ENCODE assay signal across 8 cellular contexts in the genomic region with DNA sequence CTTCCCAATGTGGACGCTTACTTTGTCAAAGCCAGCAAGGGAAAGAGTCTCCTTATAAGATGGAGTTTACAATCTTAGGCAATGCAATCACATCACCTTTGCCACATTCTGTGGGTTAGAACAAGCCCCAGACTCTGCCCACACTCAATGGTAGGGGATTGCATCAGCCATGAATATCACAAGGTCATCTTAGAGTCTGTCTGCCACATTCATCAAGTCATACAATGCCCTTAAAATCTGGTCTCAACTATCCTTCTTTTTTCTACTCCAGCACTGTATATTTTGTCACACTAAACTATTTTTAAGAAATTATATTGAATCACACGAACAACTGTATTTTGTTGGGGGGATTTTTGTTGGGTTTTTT. TPM values are rescaled to one million over a fixed set of nuclear protein-coding genes. Genes with fewer than 3 reads are reported as not detected.
A peak's percentile ranks its signal among the peaks of the same experiment; 100 is the strongest.
DNase-seq lines count a peak whose midpoint lies in the region; ATAC-seq, FAIRE-seq and TF ChIP-seq lines count a peak whose summit lies in the region.
"Not testable (repeated sequence)": the region's sequence is repeated elsewhere in the genome, so short reads cannot be mapped to it uniquely, and the experiment has no call there.
"Had no signal": no experiment of that assay in that cellular context is flagged by ENCODE, and none has a peak within 500 bp of the region (broad histone marks: within the 10 kb centered on the region; RNA-seq: fewer than 3 reads in every experiment).

No MANE protein-coding gene starts in this region.

- intact Hi-C loops in Right ventricle myocardium superior (cut with DNase I); right lobe of liver (cut with DNase I): not testable (repeated sequence)

- H3K36me3 ChIP-seq in astrocyte (ENCODE audit: insufficient read depth, low read length); right lobe of liver; smooth muscle cell (ENCODE audit: low read depth): not testable (repeated sequence)

- H3K4me3 Mint-ChIP-seq in activated T-cell treated with anti-CD3 and anti-CD28 coated beads, Interleukin-2, amount 50 U/mL, for 24 hours; astrocyte (ENCODE audit: unreplicated experiment): not testable (repeated sequence)

- H3K4me1 Mint-ChIP-seq in activated T-cell treated with anti-CD3 and anti-CD28 coated beads, Interleukin-2, amount 50 U/mL, for 24 hours (ENCODE audit: low read depth) = peaks cover 36% of the 10 kb centered on the region
- H3K4me1 Mint-ChIP-seq in astrocyte (ENCODE audit: low read depth, unreplicated experiment) = peaks cover 13% of the 10 kb centered on the region

- not testable (repeated sequence) for H3K79me2 ChIP-seq in astrocyte (ENCODE audit: insufficient read depth, low read length); smooth muscle cell (ENCODE audit: low read depth)

- not testable (repeated sequence) for H3K4me3 ChIP-seq in astrocyte (ENCODE audit: insufficient read depth, low read depth, low read length); right lobe of liver; smooth muscle cell

- H3K27me3 Mint-ChIP-seq in activated T-cell treated with anti-CD3 and anti-CD28 coated beads, Interleukin-2, amount 50 U/mL, for 24 hours; astrocyte (ENCODE audit: low read depth, unreplicated experiment): not testable (repeated sequence)

- peak; percentile 52 for FAIRE-seq in RCC 7860 (lab: Jason Lieb, UNC)
- not testable (repeated sequence) for FAIRE-seq in astrocyte (lab: Jason Lieb, UNC)

- TF ChIP-seq POLR2A in right lobe of liver (IDR thresholded peaks at IDR 0.05) = not testable (repeated sequence)

- not testable (repeated sequence) for H3K9me3 Mint-ChIP-seq in activated T-cell treated with anti-CD3 and anti-CD28 coated beads, Interleukin-2, amount 50 U/mL, for 24 hours; astrocyte (ENCODE audit: unreplicated experiment)

- not testable (repeated sequence) for H3K36me3 Mint-ChIP-seq in activated T-cell treated with anti-CD3 and anti-CD28 coated beads, Interleukin-2, amount 50 U/mL, for 24 hours (ENCODE audit: low read depth); astrocyte (ENCODE audit: low read depth, unreplicated experiment)

- not testable (repeated sequence) for H2AFZ ChIP-seq in astrocyte (ENCODE audit: low read depth, low read length); smooth muscle cell (ENCODE audit: low read depth)

- H3K27ac Mint-ChIP-seq in activated T-cell treated with anti-CD3 and anti-CD28 coated beads, Interleukin-2, amount 50 U/mL, for 24 hours = peak overlapping the region; percentile 78
- peak overlapping the region; percentile 85 for H3K27ac Mint-ChIP-seq in astrocyte (ENCODE audit: unreplicated experiment)

- peak; percentile 63 for ATAC-seq in HG02885 (IDR thresholded peaks at IDR 0.05; ENCODE audit: poor library complexity, unreplicated experiment)
- ATAC-seq in Right ventricle myocardium superior (ENCODE audit: poor library complexity) = peak; percentile 18
- ATAC-seq in right lobe of liver = peak; percentile 57 to 72 (median 64)

- not testable (repeated sequence) for H3K27me3 ChIP-seq in astrocyte (ENCODE audit: insufficient read depth, low read length); right lobe of liver; smooth muscle cell (ENCODE audit: low read depth)

- H3K4me2 ChIP-seq in astrocyte (ENCODE audit: low read length); smooth muscle cell: not testable (repeated sequence)

- not testable (repeated sequence) for DNase-seq in RCC 7860 (ENCODE audit: low spot score); activated T-cell treated with anti-CD3 and anti-CD28 coated beads, Interleukin-2, amount 50 U/mL, for 24 hours; astrocyte (ENCODE audit: low read depth); Right ventricle myocardium superior; right lobe of liver; smooth muscle cell (lab: John Stamatoyannopoulos, UW; ENCODE audit: unreplicated experiment)

- H4K20me1 ChIP-seq in astrocyte (ENCODE audit: insufficient read depth, low read length); smooth muscle cell (ENCODE audit: low read depth): not testable (repeated sequence)

- not testable (repeated sequence) for H3K9me3 ChIP-seq in astrocyte (ENCODE audit: insufficient read depth, low read depth, low read length); right lobe of liver; smooth muscle cell (replicated peaks; ENCODE audit: low read depth)

- not testable (repeated sequence) for H3K4me1 ChIP-seq in astrocyte (ENCODE audit: insufficient read depth, low read length); right lobe of liver; smooth muscle cell (ENCODE audit: low read depth)

- not testable (repeated sequence) for TF ChIP-seq CTCF in astrocyte (IDR thresholded peaks at IDR 0.05; ENCODE audit: insufficient read depth, low read depth, low read length); right lobe of liver (IDR thresholded peaks at IDR 0.05); smooth muscle cell (IDR thresholded peaks at IDR 0.05; ENCODE audit: borderline replicate concordance, insufficient read depth, poor library complexity, severe bottlenecking)

- 77% methylated on average over 1 of the region's 2 CpGs for WGBS in right lobe of liver (ENCODE audit: insufficient coverage, low coverage, low lambda C conversion rate, missing lambda C conversion rate)
- 100% methylated on average over 1 of the region's 2 CpGs for WGBS in smooth muscle cell (ENCODE audit: low lambda C conversion rate)

- H3K27ac ChIP-seq in astrocyte (ENCODE audit: low read depth, low read length); right lobe of liver: not testable (repeated sequence)
- peak overlapping the region; percentile 57 for H3K27ac ChIP-seq in smooth muscle cell (ENCODE audit: low read depth)

- not testable (repeated sequence) for H3F3A ChIP-seq in smooth muscle cell (ENCODE audit: low read depth)

- not testable (repeated sequence) for H3K9ac ChIP-seq in astrocyte (ENCODE audit: low read length); smooth muscle cell (ENCODE audit: low read depth)

RNA-seq across cellular contexts. Expression of gene POMZP3, which starts 27.0 kb away (rescaled TPM):
- total RNA-seq in astrocyte = 10.1 and 11.7 TPM in 2 replicates
- 7.2 TPM for total RNA-seq in Right ventricle myocardium superior
- 1 to 10 TPM; 2.0 to 3.8 (median 2.6) TPM for total RNA-seq in right lobe of liver
- total RNA-seq in smooth muscle cell = 0.45 TPM in 1 of 2 replicates, not detected in the other
- polyA plus RNA-seq in smooth muscle cell = 7.3 and 7.4 TPM in 2 replicates

RNA-seq across cellular contexts. Expression of gene SPDYE16, which starts 57.0 kb away (rescaled TPM):
- total RNA-seq in astrocyte (not detected in 2 replicates), Right ventricle myocardium superior (not detected), right lobe of liver (under 1 TPM in 2 of 6 experiments, not detected in 4; 0.14 to 0.20 TPM), smooth muscle cell (not detected in 2 replicates)
- polyA plus RNA-seq in smooth muscle cell = 0.71 TPM in 1 of 2 replicates, not detected in the other
- total RNA-seq: PC-3 had no signal
